ENCODE assay signal across 9 cellular contexts in genomic region chr12:2891240-2892053, GRCh38. TPM values are rescaled to one million over a fixed set of nuclear protein-coding genes. Genes with fewer than 3 reads are reported as not detected.
DNase-seq lines count a peak whose midpoint lies in the region; ATAC-seq and TF ChIP-seq lines count a peak whose summit lies in the region.
"Had no signal": no experiment of that assay in that cellular context is flagged by ENCODE, and none has a peak within 500 bp of the region (broad histone marks: within the 10 kb centered on the region; RNA-seq: fewer than 3 reads in every experiment).

No MANE protein-coding gene starts in this region.

- peak overlapping the region; percentile 99 for H3K4me3 Mint-ChIP-seq in HFFc6
- H3K4me3 Mint-ChIP-seq in glutamatergic neuron (ENCODE audit: unreplicated experiment) = peak overlapping the region; percentile 89

- no peak for TF ChIP-seq CTCF in GM06990 (IDR thresholded peaks at IDR 0.05; ENCODE audit: insufficient read depth, low read length, poor library complexity, severe bottlenecking)
- TF ChIP-seq CTCF in HFFc6 (IDR thresholded peaks at IDR 0.05) = no peak
- no peak for TF ChIP-seq CTCF in glutamatergic neuron (IDR thresholded peaks at IDR 0.05; ENCODE audit: partially characterized antibody, unreplicated experiment)
- no peak for TF ChIP-seq CTCF in neutrophil (IDR thresholded peaks at IDR 0.05)

- DNase-seq in GM06990 (ENCODE audit: extremely low read depth, insufficient read length) = no peak
- DNase-seq in HFFc6 = peak; percentile 48
- DNase-seq in NCI-H345 treated with DMSO at 0.1 percent for 48 hours (lab: John Stamatoyannopoulos, UW; ENCODE audit: unreplicated experiment) = peak; percentile 37
- no peak for DNase-seq in activated naive CD4-positive, alpha-beta T cell treated with anti-CD3 and anti-CD28 coated beads, Interleukin-2, amount 50 U/mL, for 72 hours (ENCODE audit: low spot score in 2 of 2)
- DNase-seq in glutamatergic neuron = peak; percentile 46
- DNase-seq in COLO829 (ENCODE audit: low spot score) = no peak

- H3K27ac Mint-ChIP-seq in HFFc6 = peak overlapping the region; percentile 92
- H3K27ac Mint-ChIP-seq in activated naive CD4-positive, alpha-beta T cell treated with anti-CD3 and anti-CD28 coated beads, Interleukin-2, amount 50 U/mL, for 72 hours = no peak overlapping the region
- no peak overlapping the region for H3K27ac Mint-ChIP-seq in glutamatergic neuron (ENCODE audit: unreplicated experiment)

- H3K9me3 Mint-ChIP-seq in HFFc6 = no peaks in the 10 kb centered on the region
- H3K9me3 Mint-ChIP-seq in activated naive CD4-positive, alpha-beta T cell treated with anti-CD3 and anti-CD28 coated beads, Interleukin-2, amount 50 U/mL, for 72 hours = no peaks in the 10 kb centered on the region
- peaks cover 5% of the 10 kb centered on the region for H3K9me3 Mint-ChIP-seq in glutamatergic neuron (ENCODE audit: unreplicated experiment)

- H3K36me3 Mint-ChIP-seq in HFFc6 (ENCODE audit: low read depth) (peaks cover 9% of the 10 kb centered on the region; the same call in 1 of the 2 replicates), glutamatergic neuron (ENCODE audit: unreplicated experiment) (no peaks in the 10 kb centered on the region)
- H3K36me3 Mint-ChIP-seq in activated naive CD4-positive, alpha-beta T cell treated with anti-CD3 and anti-CD28 coated beads, Interleukin-2, amount 50 U/mL, for 72 hours = no peaks in the 10 kb centered on the region

- peak overlapping the region; percentile 41 for H3K27ac ChIP-seq in neutrophil

- H3K9me3 ChIP-seq in neutrophil = no peaks in the 10 kb centered on the region

- H3K27me3 Mint-ChIP-seq in HFFc6 (ENCODE audit: insufficient read depth) = peaks cover 7% of the 10 kb centered on the region
- peaks cover 6% of the 10 kb centered on the region for H3K27me3 Mint-ChIP-seq in glutamatergic neuron (ENCODE audit: unreplicated experiment)

- H3K4me1 Mint-ChIP-seq in HFFc6 (ENCODE audit: low read depth) = peaks cover 50% of the 10 kb centered on the region
- peaks cover 9% of the 10 kb centered on the region for H3K4me1 Mint-ChIP-seq in glutamatergic neuron (ENCODE audit: low read depth, unreplicated experiment)

- H3K4me3 ChIP-seq in GM06990 (replicated peaks; ENCODE audit: low read depth, low read length) (peak overlapping the region; percentile 92), neutrophil (ENCODE audit: low read depth in 1 of 2, low read length in 1 of 2) (peak overlapping the region; percentile 83 to 96)

- peaks cover 10 to 11% of the 10 kb centered on the region in 2 experiments for H3K4me1 ChIP-seq in neutrophil (ENCODE audit: control insufficient read depth in 1 of 2, insufficient read depth in 1 of 2, low read depth in 1 of 2, low read length in 1 of 2)

- H3K36me3 ChIP-seq in GM06990 (ENCODE audit: control insufficient read depth, insufficient read depth, low read length) (peaks cover 4% of the 10 kb centered on the region), neutrophil (peaks cover 11% of the 10 kb centered on the region)

- no peaks in the 10 kb centered on the region for H3K27me3 ChIP-seq in GM06990 (replicated peaks; ENCODE audit: control insufficient read depth, insufficient read depth, low read length)
- peaks cover 18% of the 10 kb centered on the region for H3K27me3 ChIP-seq in neutrophil

- peak; percentile 5 to 9 for ATAC-seq in activated naive CD4-positive, alpha-beta T cell treated with anti-CD3 and anti-CD28 coated beads, Interleukin-2, amount 50 U/mL, for 72 hours
- ATAC-seq in HG02852 (IDR thresholded peaks at IDR 0.05; ENCODE audit: unreplicated experiment) = no peak

RNA-seq across cellular contexts. Expression of gene TULP3, which starts 0.8 kb away (rescaled TPM):
- 10 to 100 TPM; 25.8 to 34.0 (median 31.6) TPM for total RNA-seq in HFFc6 (2021; fragmentation: NEBNext Ultra II Directional; extraction: Animal tissue kit (Norgen Biotek cat#: 25700))
- total RNA-seq in activated naive CD4-positive, alpha-beta T cell treated with anti-CD3 and anti-CD28 coated beads, Interleukin-2, amount 50 U/mL, for 72 hours = 1 to 10 TPM; 4.9 to 7.3 TPM
- 12.5 TPM for total RNA-seq in glutamatergic neuron (ENCODE audit: unreplicated experiment)

RNA-seq across cellular contexts. Expression of gene RHNO1, which starts 14.4 kb away (rescaled TPM):
- 10 to 100 TPM; 25.4 to 47.3 (median 39.7) TPM for total RNA-seq in HFFc6 (2021; fragmentation: NEBNext Ultra II Directional; extraction: Animal tissue kit (Norgen Biotek cat#: 25700))
- total RNA-seq in activated naive CD4-positive, alpha-beta T cell treated with anti-CD3 and anti-CD28 coated beads, Interleukin-2, amount 50 U/mL, for 72 hours = 10 to 100 TPM; 30.1 to 49.4 TPM
- 14.8 TPM for total RNA-seq in glutamatergic neuron (ENCODE audit: unreplicated experiment)

RNA-seq across cellular contexts. Expression of gene FOXM1, which starts 14.5 kb away (rescaled TPM):
- total RNA-seq in HFFc6 (2021; fragmentation: NEBNext Ultra II Directional; extraction: Animal tissue kit (Norgen Biotek cat#: 25700)) = 10 to 100 TPM; 41.9 to 96.4 (median 89.6) TPM
- 100 to 1,000 TPM; 105 to 112 TPM for total RNA-seq in activated naive CD4-positive, alpha-beta T cell treated with anti-CD3 and anti-CD28 coated beads, Interleukin-2, amount 50 U/mL, for 72 hours
- 12.7 TPM for total RNA-seq in glutamatergic neuron (ENCODE audit: unreplicated experiment)

RNA-seq across cellular contexts. Expression of gene TEX52, which starts 34.6 kb away (rescaled TPM):
- total RNA-seq in HFFc6 (2021; fragmentation: NEBNext Ultra II Directional; extraction: Animal tissue kit (Norgen Biotek cat#: 25700)) = not detected
- under 1 TPM; 0.20 to 0.43 TPM for total RNA-seq in activated naive CD4-positive, alpha-beta T cell treated with anti-CD3 and anti-CD28 coated beads, Interleukin-2, amount 50 U/mL, for 72 hours
- not detected for total RNA-seq in glutamatergic neuron (ENCODE audit: unreplicated experiment)
- total RNA-seq: glomerular endothelial cell had no signal

RNA-seq across cellular contexts. Expression of gene NRIP2, which starts 56.6 kb away (rescaled TPM):
- not detected for total RNA-seq in HFFc6 (2021; fragmentation: NEBNext Ultra II Directional; extraction: Animal tissue kit (Norgen Biotek cat#: 25700))
- not detected for total RNA-seq in activated naive CD4-positive, alpha-beta T cell treated with anti-CD3 and anti-CD28 coated beads, Interleukin-2, amount 50 U/mL, for 72 hours
- total RNA-seq in glutamatergic neuron (ENCODE audit: unreplicated experiment) = not detected
- total RNA-seq: glomerular endothelial cell had no signal

Comparison
In these comparisons a context has a peak if more than half of its experiments do, and no peak if none do; other contexts are left out.
1. DNase-seq: peak in HFFc6 (single experiment), NCI-H345 treated with DMSO at 0.1 percent for 48 hours (single experiment) and glutamatergic neuron (single experiment); none in GM06990 (single experiment), activated naive CD4-positive, alpha-beta T cell treated with anti-CD3 and anti-CD28 coated beads, Interleukin-2, amount 50 U/mL, for 72 hours (0 of 2) and COLO829 (single experiment).